In the genomic region with DNA sequence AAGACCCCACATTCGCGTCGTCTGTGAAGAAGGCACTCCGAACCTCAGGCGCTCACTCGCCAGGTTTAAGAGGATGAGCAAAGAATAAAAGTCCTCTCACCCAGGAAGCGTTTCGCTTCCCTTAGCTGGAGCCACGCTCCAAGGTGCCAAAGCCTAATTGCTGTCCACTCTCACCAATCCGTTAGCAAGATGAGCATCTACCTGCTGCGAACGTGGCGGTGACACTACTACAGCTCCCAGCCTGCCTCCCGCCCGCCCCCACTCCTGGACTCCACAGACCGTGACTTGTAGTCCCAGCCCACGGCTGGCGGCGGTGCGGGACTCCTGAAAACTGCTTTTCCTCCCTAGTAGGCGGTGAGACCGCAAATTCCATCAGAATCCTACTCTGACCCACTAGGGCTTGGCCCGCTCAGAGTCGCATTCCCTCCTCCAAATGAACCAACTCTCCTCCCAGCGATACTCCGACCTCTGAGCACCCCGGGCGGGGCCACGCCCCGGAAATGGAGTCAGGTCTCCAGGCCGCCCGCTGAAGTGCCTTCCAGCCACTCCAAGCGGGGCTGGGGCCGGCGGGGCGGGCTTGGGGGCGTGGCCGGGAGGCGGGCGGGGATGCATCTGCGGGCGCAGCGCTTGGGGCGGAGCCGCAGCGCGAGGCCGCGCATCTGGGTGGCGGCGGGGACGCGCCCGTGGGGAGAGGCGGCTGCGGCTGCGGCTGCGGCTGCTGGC, we compare ENCODE assay signal across 1 cellular context.
TF ChIP-seq lines count a peak whose summit lies in the region.

No MANE protein-coding gene starts in this region.

TF ChIP-seq in GM12878, 131 proteins besides CTCF, POLR2A, EP300 and RAD21 (continued from another document):
- TF ChIP-seq TCF7 (IDR thresholded peaks at IDR 0.05; ENCODE audit: borderline replicate concordance) (no peak), ZBTB11 (CRISPR knock-in tag; IDR thresholded peaks at IDR 0.05) (no peak), LARP7 (IDR thresholded peaks at IDR 0.05) (0 out of 2 replicates have a peak, but pooled peaks have one; percentile 60), SRF (IDR thresholded peaks at IDR 0.05; ENCODE audit: low read depth in 2 of 2, low read length in 2 of 2) (no peak), HDGF (IDR thresholded peaks at IDR 0.05) (peak; percentile 52; the same call in 1 of the 2 replicates), ZBTB33 (IDR thresholded peaks at IDR 0.05) (no peak), BHLHE40 (IDR thresholded peaks at IDR 0.05; ENCODE audit: borderline replicate concordance in 1 of 2, low read depth in 2 of 2, low read length in 1 of 2) (peak; percentile 7 to 54; a peak in 1 of 4 replicates), ZZZ3 (IDR thresholded peaks at IDR 0.05; ENCODE audit: control insufficient read depth, insufficient read length, low read depth) (no peak), TCF3 (IDR thresholded peaks at IDR 0.05; ENCODE audit: borderline replicate concordance, insufficient read depth, low read depth, low read length) (no peak), SMAD5 (IDR thresholded peaks at IDR 0.05; ENCODE audit: low read depth) (peak; percentile 76; the same call in 1 of the 2 replicates), JUNB (IDR thresholded peaks at IDR 0.05) (no peak), SUZ12 (IDR thresholded peaks at IDR 0.05; ENCODE audit: unreplicated experiment) (no peak), IRF4 (IDR thresholded peaks at IDR 0.05; ENCODE audit: low read depth, low read length) (no peak), ZNF24 (IDR thresholded peaks at IDR 0.05) (no peak), RCOR1 (conservative IDR thresholded peaks at IDR 0.05; ENCODE audit: low read depth, low read length) (no peak), ELK1 (IDR thresholded peaks at IDR 0.05; ENCODE audit: low read depth, low read length) (no peak), SP1 (IDR thresholded peaks at IDR 0.05; ENCODE audit: low read depth, low read length) (no peak), YBX1 (IDR thresholded peaks at IDR 0.05) (no peak), NR2F1 (conservative IDR thresholded peaks at IDR 0.05) (peak; percentile 94), SUPT20H (IDR thresholded peaks at IDR 0.05; ENCODE audit: borderline replicate concordance, control insufficient read depth, low read depth, low read length) (no peak), NFIC (IDR thresholded peaks at IDR 0.05; ENCODE audit: low read depth, low read length) (no peak), POU2F2 (IDR thresholded peaks at IDR 0.05; ENCODE audit: borderline replicate concordance, low read depth, low read length) (no peak)
- TF ChIP-seq, protein P1, sequence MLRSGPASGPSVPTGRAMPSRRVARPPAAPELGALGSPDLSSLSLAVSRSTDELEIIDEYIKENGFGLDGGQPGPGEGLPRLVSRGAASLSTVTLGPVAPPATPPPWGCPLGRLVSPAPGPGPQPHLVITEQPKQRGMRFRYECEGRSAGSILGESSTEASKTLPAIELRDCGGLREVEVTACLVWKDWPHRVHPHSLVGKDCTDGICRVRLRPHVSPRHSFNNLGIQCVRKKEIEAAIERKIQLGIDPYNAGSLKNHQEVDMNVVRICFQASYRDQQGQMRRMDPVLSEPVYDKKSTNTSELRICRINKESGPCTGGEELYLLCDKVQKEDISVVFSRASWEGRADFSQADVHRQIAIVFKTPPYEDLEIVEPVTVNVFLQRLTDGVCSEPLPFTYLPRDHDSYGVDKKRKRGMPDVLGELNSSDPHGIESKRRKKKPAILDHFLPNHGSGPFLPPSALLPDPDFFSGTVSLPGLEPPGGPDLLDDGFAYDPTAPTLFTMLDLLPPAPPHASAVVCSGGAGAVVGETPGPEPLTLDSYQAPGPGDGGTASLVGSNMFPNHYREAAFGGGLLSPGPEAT (IDR thresholded peaks at IDR 0.05; ENCODE audit: low read depth): peak; percentile 73
TF ChIP-seq in GM12878: peak in this region for 36.
